Comparison of ENCODE assay signal across 14 cellular contexts in genomic region chr1:240136402-240136801, GRCh38. TPM values are rescaled to one million over a fixed set of nuclear protein-coding genes. Genes with fewer than 3 reads are reported as not detected.
"Had no signal": no experiment of that assay in that cellular context is flagged by ENCODE, and none has a peak within 500 bp of the region (broad histone marks: within the 10 kb centered on the region; RNA-seq: fewer than 3 reads in every experiment).

No MANE protein-coding gene starts in this region.

- H3K4me3 Mint-ChIP-seq: activated CD8-positive, alpha-beta T cell treated with anti-CD3 and anti-CD28 coated beads for 36 hours; activated naive CD8-positive, alpha-beta T cell treated with anti-CD3 and anti-CD28 coated beads, Interleukin-2, amount 10 ng/mL, durations not matched to agents 7 days and 5 days; mesothelial cell of epicardium had no signal

- H3K27me3 Mint-ChIP-seq: activated naive CD8-positive, alpha-beta T cell treated with anti-CD3 and anti-CD28 coated beads, Interleukin-2, amount 10 ng/mL, durations not matched to agents 7 days and 5 days had no signal

- H3K27me3 ChIP-seq: thyroid gland had no signal

- H3K4me1 Mint-ChIP-seq: activated naive CD8-positive, alpha-beta T cell treated with anti-CD3 and anti-CD28 coated beads, Interleukin-2, amount 10 ng/mL, durations not matched to agents 7 days and 5 days had no signal

- DNase-seq: activated CD4-positive, alpha-beta T cell treated with anti-CD3 and anti-CD28 coated beads for 4 hours; activated CD8-positive, alpha-beta memory T cell treated with anti-CD3 and anti-CD28 coated beads, Interleukin-2, amount 50 U/mL, for 48 hours; activated CD8-positive, alpha-beta T cell treated with anti-CD3 and anti-CD28 coated beads for 36 hours; activated naive CD8-positive, alpha-beta T cell treated with anti-CD3 and anti-CD28 coated beads, Interleukin-2, amount 10 ng/mL, durations not matched to agents 7 days and 5 days; central memory CD4-positive, alpha-beta T cell; cortex of kidney; effector CD8-positive, alpha-beta T cell; left cardiac atrium; lower lobe of right lung; retina; thyroid gland; WERI-Rb-1 had no signal

- ATAC-seq: activated CD8-positive, alpha-beta T cell treated with anti-CD3 and anti-CD28 coated beads for 36 hours; left cardiac atrium; lower lobe of right lung had no signal

- H3K9me3 Mint-ChIP-seq: activated CD8-positive, alpha-beta T cell treated with anti-CD3 and anti-CD28 coated beads for 36 hours; activated naive CD8-positive, alpha-beta T cell treated with anti-CD3 and anti-CD28 coated beads, Interleukin-2, amount 10 ng/mL, durations not matched to agents 7 days and 5 days had no signal

- H3K27ac Mint-ChIP-seq: activated CD8-positive, alpha-beta T cell treated with anti-CD3 and anti-CD28 coated beads for 36 hours; activated naive CD8-positive, alpha-beta T cell treated with anti-CD3 and anti-CD28 coated beads, Interleukin-2, amount 10 ng/mL, durations not matched to agents 7 days and 5 days; mesothelial cell of epicardium had no signal

- H3K36me3 ChIP-seq: lower lobe of right lung, thyroid gland had no signal

- H3K9me3 ChIP-seq: lower lobe of right lung, thyroid gland had no signal

- H3K36me3 Mint-ChIP-seq: activated naive CD8-positive, alpha-beta T cell treated with anti-CD3 and anti-CD28 coated beads, Interleukin-2, amount 10 ng/mL, durations not matched to agents 7 days and 5 days; mesothelial cell of epicardium had no signal

- H3K4me3 ChIP-seq: lower lobe of right lung, skin epidermis, thyroid gland had no signal

- H3K4me1 ChIP-seq: lower lobe of right lung, thyroid gland had no signal

RNA-seq across cellular contexts. Expression of gene FMN2, which starts 44.7 kb away (rescaled TPM):
- total RNA-seq: activated CD8-positive, alpha-beta T cell treated with anti-CD3 and anti-CD28 coated beads for 36 hours; activated naive CD8-positive, alpha-beta T cell treated with anti-CD3 and anti-CD28 coated beads, Interleukin-2, amount 10 ng/mL, durations not matched to agents 7 days and 5 days had no signal
